ENCODE assay signal across 17 cellular contexts in genomic region chr5:119379929-119380328, GRCh38. TPM values are rescaled to one million over a fixed set of nuclear protein-coding genes. Genes with fewer than 3 reads are reported as not detected.
A peak's percentile ranks its signal among the peaks of the same experiment; 100 is the strongest.
DNase-seq lines count a peak whose midpoint lies in the region; ATAC-seq, FAIRE-seq and TF ChIP-seq lines count a peak whose summit lies in the region.
"Had no signal": no experiment of that assay in that cellular context is flagged by ENCODE, and none has a peak within 500 bp of the region (broad histone marks: within the 10 kb centered on the region; RNA-seq: fewer than 3 reads in every experiment).

No MANE protein-coding gene starts in this region.

- H3K4me1 Mint-ChIP-seq in activated T-cell treated with anti-CD3 and anti-CD28 coated beads, Interleukin-2, amount 50 U/mL, for 24 hours (ENCODE audit: low read depth): peaks cover 88% of the 10 kb centered on the region
- H3K4me1 Mint-ChIP-seq in stimulated activated naive B cell treated with anti-CD40 and anti-IgM and Interleukin-4, amounts not matched to agents 10 μg/mL and 1 μg/mL and 100 μg/mL, for 72 hours: peaks cover 32 to 76% of the 10 kb centered on the region in 2 donors

- CTCF ChIA-PET in K562 (lab: Yijun Ruan, JAX; ENCODE audit: low intra/inter-chr PET ratio): no interaction called here

- TF ChIP-seq RAD21 in K562 (CRISPR knock-in tag; conservative IDR thresholded peaks at IDR 0.05 in 1 of 2, IDR thresholded peaks at IDR 0.05 in 1 of 2): no peak

- no peaks in the 10 kb centered on the region for H4K20me1 ChIP-seq in K562 (replicated peaks; ENCODE audit: control insufficient read depth, insufficient read depth, low read length)

- intact Hi-C loops in K562 (cut with micrococcal nuclease): no loop called here

- TF ChIP-seq EP300 in K562 (IDR thresholded peaks at IDR 0.05; ENCODE audit: low read length): no peak

- POLR2A ChIA-PET in K562 (lab: Yijun Ruan, JAX): interaction anchor here (1.1 to 3.4 kb wide), 6 partner anchors 10 to 36 kb away, joined by 3 to 18 read pairs (median 6); partner anchors contain the start of gene TNFAIP8

- no peaks in the 10 kb centered on the region for H3K9me1 ChIP-seq in K562 (ENCODE audit: control insufficient read depth, insufficient read depth, low read length)

- no peaks in the 10 kb centered on the region for H3K9me3 ChIP-seq in K562 (replicated peaks; ENCODE audit: control insufficient read depth, insufficient read depth, low read depth, low read length)
- no peaks in the 10 kb centered on the region for H3K9me3 ChIP-seq in effector memory CD4-positive, alpha-beta T cell (ENCODE audit: control insufficient read depth, low read length)

- peaks cover 4 to 28% of the 10 kb centered on the region in 2 experiments; a peak in 4 of 5 replicates for H3K4me1 ChIP-seq in K562 (replicated peaks in 1 of 2; ENCODE audit: control insufficient read depth in 2 of 2, insufficient read depth in 2 of 2, low read length in 2 of 2)
- peaks cover 23% of the 10 kb centered on the region for H3K4me1 ChIP-seq in effector memory CD4-positive, alpha-beta T cell (ENCODE audit: control insufficient read depth, insufficient read depth, low read length, poor library complexity, severe bottlenecking)

- H3K27ac ChIP-seq in K562 (ENCODE audit: extremely low read depth, low read depth, low read length): peak overlapping the region; percentile 2; the same call in 1 of the 3 replicates
- no peak overlapping the region for H3K27ac ChIP-seq in effector memory CD4-positive, alpha-beta T cell (ENCODE audit: insufficient read depth, low read length, poor library complexity, severe bottlenecking)
- H3K27ac ChIP-seq: dorsolateral prefrontal cortex, SK-N-MC, WERI-Rb-1 had no signal

- DNase-seq in activated T-cell treated with anti-CD3 and anti-CD28 coated beads, Interleukin-2, amount 50 U/mL, for 24 hours: no peak
- no peak for DNase-seq in activated T-cell treated with anti-CD3 and anti-CD28 coated beads, Interleukin-2, amount 50 U/mL, for 48 hours
- DNase-seq in K562 (ENCODE audit: extremely low read depth in 1 of 4, low spot score in 3 of 4): peak in 2 of 4 experiments; percentile 55 to 61
- no peak for DNase-seq in stimulated activated naive B cell treated with anti-CD40 and anti-IgM and Interleukin-4, amounts not matched to agents 10 μg/mL and 1 μg/mL and 100 μg/mL, for 72 hours
- no peak for DNase-seq in effector memory CD4-positive, alpha-beta T cell
- no peak for DNase-seq in SHP77 treated with DMSO at 0.1 percent for 48 hours (lab: John Stamatoyannopoulos, UW)
- no peak for DNase-seq in effector CD4-positive, alpha-beta T cell
- DNase-seq: dorsolateral prefrontal cortex; foreskin melanocyte; Kasumi-1; NCI-H1694 treated with DMSO at 0.1 percent for 48 hours; nucleus accumbens; stimulated activated CD4-positive, alpha-beta T cell treated with anti-CD3 and anti-CD28 coated beads, Interleukin-4, amount 100 ng/mL, for 4 hours; WERI-Rb-1 had no signal

- ATAC-seq in HG03175 (IDR thresholded peaks at IDR 0.05; ENCODE audit: unreplicated experiment) (peak; percentile 36), K562 (peak; percentile 85)
- peak in 1 of 2 donors; percentile 49 for ATAC-seq in stimulated activated naive B cell treated with anti-CD40 and anti-IgM and Interleukin-4, amounts not matched to agents 10 μg/mL and 1 μg/mL and 100 μg/mL, for 72 hours (replicated peaks)

- H3K27me3 Mint-ChIP-seq in activated T-cell treated with anti-CD3 and anti-CD28 coated beads, Interleukin-2, amount 50 U/mL, for 24 hours: no peaks in the 10 kb centered on the region
- no peaks in the 10 kb centered on the region for H3K27me3 Mint-ChIP-seq in stimulated activated naive B cell treated with anti-CD40 and anti-IgM and Interleukin-4, amounts not matched to agents 10 μg/mL and 1 μg/mL and 100 μg/mL, for 72 hours

- H3K9me3 Mint-ChIP-seq in activated T-cell treated with anti-CD3 and anti-CD28 coated beads, Interleukin-2, amount 50 U/mL, for 24 hours: no peaks in the 10 kb centered on the region
- H3K9me3 Mint-ChIP-seq in stimulated activated naive B cell treated with anti-CD40 and anti-IgM and Interleukin-4, amounts not matched to agents 10 μg/mL and 1 μg/mL and 100 μg/mL, for 72 hours: no peaks in the 10 kb centered on the region

- no peaks in the 10 kb centered on the region for H3K27me3 ChIP-seq in K562 (ENCODE audit: control insufficient read depth in 2 of 2, insufficient read depth in 2 of 2, low read length in 2 of 2)
- no peaks in the 10 kb centered on the region for H3K27me3 ChIP-seq in effector memory CD4-positive, alpha-beta T cell (replicated peaks; ENCODE audit: control insufficient read depth, insufficient read depth, low read length, poor library complexity, severe bottlenecking)
- H3K27me3 ChIP-seq: dorsolateral prefrontal cortex had no signal

- no peak overlapping the region for H3K4me3 ChIP-seq in K562
- no peak overlapping the region for H3K4me3 ChIP-seq in effector memory CD4-positive, alpha-beta T cell (ENCODE audit: insufficient read depth, low read depth, low read length, poor library complexity, severe bottlenecking)
- H3K4me3 ChIP-seq: dorsolateral prefrontal cortex, SK-N-MC had no signal

- H3K4me2 ChIP-seq in K562 (ENCODE audit: insufficient read depth, low read length): peak overlapping the region; percentile 26

- in situ Hi-C loops in K562 (cut with MboI): no loop called here

- H3K36me3 Mint-ChIP-seq in activated T-cell treated with anti-CD3 and anti-CD28 coated beads, Interleukin-2, amount 50 U/mL, for 24 hours (ENCODE audit: low read depth): peaks cover 88% of the 10 kb centered on the region
- H3K36me3 Mint-ChIP-seq in stimulated activated naive B cell treated with anti-CD40 and anti-IgM and Interleukin-4, amounts not matched to agents 10 μg/mL and 1 μg/mL and 100 μg/mL, for 72 hours: peaks cover 12 to 48% of the 10 kb centered on the region in 2 donors

- TF ChIP-seq CTCF in K562 (IDR thresholded peaks at IDR 0.05 in 2 of 3, conservative IDR thresholded peaks at IDR 0.05 in 1 of 3; ENCODE audit: insufficient read depth in 2 of 3, low read depth in 1 of 3, low read length in 3 of 3): no peak

- H2AFZ ChIP-seq in K562 (ENCODE audit: low read depth, low read length): no peak overlapping the region; the same call in 1 of the 2 replicates

- peaks cover 22% of the 10 kb centered on the region; the same call in 2 of the 3 replicates for H3K79me2 ChIP-seq in K562 (ENCODE audit: control insufficient read depth, insufficient read depth, low read length)

- peak; percentile 26 for FAIRE-seq in K562 (lab: Jason Lieb, UNC)
- FAIRE-seq: H54 had no signal

- H3K27ac Mint-ChIP-seq in activated T-cell treated with anti-CD3 and anti-CD28 coated beads, Interleukin-2, amount 50 U/mL, for 24 hours: peak overlapping the region; percentile 93
- peak overlapping the region; percentile 63 for H3K27ac Mint-ChIP-seq in stimulated activated naive B cell treated with anti-CD40 and anti-IgM and Interleukin-4, amounts not matched to agents 10 μg/mL and 1 μg/mL and 100 μg/mL, for 72 hours

- no peak for TF ChIP-seq POLR2A in K562 (conservative IDR thresholded peaks at IDR 0.05)

- peak overlapping the region; percentile 5 to 17; a peak in 2 of 4 replicates for H3K9ac ChIP-seq in K562 (ENCODE audit: insufficient read depth in 1 of 2, low read depth in 2 of 2, low read length in 2 of 2)

- no peaks in the 10 kb centered on the region for H3K36me3 ChIP-seq in K562 (ENCODE audit: control insufficient read depth, insufficient read depth, low read length)
- H3K36me3 ChIP-seq in effector memory CD4-positive, alpha-beta T cell (ENCODE audit: control insufficient read depth, insufficient read depth, low read length): no peaks in the 10 kb centered on the region
- H3K36me3 ChIP-seq: WERI-Rb-1 had no signal

- no peak overlapping the region for H3K4me3 Mint-ChIP-seq in activated T-cell treated with anti-CD3 and anti-CD28 coated beads, Interleukin-2, amount 50 U/mL, for 24 hours
- no peak overlapping the region for H3K4me3 Mint-ChIP-seq in stimulated activated naive B cell treated with anti-CD40 and anti-IgM and Interleukin-4, amounts not matched to agents 10 μg/mL and 1 μg/mL and 100 μg/mL, for 72 hours

- no TSS peak for BruUV-seq in K562 (replicated peaks; lab: Mats Ljungman, UMichigan)

TF ChIP-seq in K562, 482 proteins besides CTCF, POLR2A, EP300 and RAD21 (continues in another document):
- peak; percentile 66 for TF ChIP-seq TAL1 (IDR thresholded peaks at IDR 0.05)
- TF ChIP-seq STAT5A (IDR thresholded peaks at IDR 0.05; ENCODE audit: borderline replicate concordance, low read length): 0 out of 2 replicates have a peak, but pooled peaks have one; percentile 20
- 0 out of 2 replicates have a peak, but pooled peaks have one; percentile 21 for TF ChIP-seq GTF2E2 (tag; IDR thresholded peaks at IDR 0.05)
- 0 out of 2 replicates have a peak, but pooled peaks have one; percentile 13 for TF ChIP-seq SMARCE1 (IDR thresholded peaks at IDR 0.05)
- no peak for TF ChIP-seq PHF21A (IDR thresholded peaks at IDR 0.05; ENCODE audit: borderline replicate concordance, low read depth)
- no peak for TF ChIP-seq POLR2B (IDR thresholded peaks at IDR 0.05; ENCODE audit: low read depth, partially characterized antibody)
- no peak for TF ChIP-seq CHD2 (IDR thresholded peaks at IDR 0.05; ENCODE audit: low read depth, low read length)

RNA-seq across cellular contexts. Expression of gene TNFAIP8, which starts 24.1 kb away (rescaled TPM):
- 10.6 and 20.5 TPM in 2 replicates for total RNA-seq in K562 (2011; cell fraction: chromatin; rRNA removed; ENCODE audit: low replicate concordance)
- total RNA-seq in K562 (2011; cell fraction: nucleolus; rRNA removed): 7.8 and 9.0 TPM in 2 replicates
- total RNA-seq in K562 (2011; cell fraction: nucleoplasm; rRNA removed): 12.6 and 24.7 TPM in 2 replicates
- total RNA-seq in K562 (2014; rRNA removed) (42.0 and 46.0 TPM in 2 replicates), K562 (2014; rRNA removed; fragmentation: Illumina TruSeq; extraction: Trizol) (38.5 and 47.4 TPM in 2 replicates), K562 (2015; rRNA removed; fragmentation: Illumina TruSeq; extraction: Trizol) (44.8 and 47.0 TPM in 2 replicates), K562 (2021) (33.6 and 36.7 TPM in 2 replicates)
- polyA plus RNA-seq in K562 (2011; rRNA removed) (44.6 and 52.2 TPM in 2 replicates), K562 (2014; fragmentation: Illumina TruSeq; extraction: Trizol) (49.3 and 57.3 TPM in 2 replicates), K562 (2014; fragmentation: Nextera tagmentation; extraction: Ambion mirVana) (10 to 100 TPM; 29.9 to 34.3 TPM), K562 (2014; rRNA removed) (35.8 and 47.6 TPM in 2 replicates)
- polyA plus RNA-seq in K562 (2011; cell fraction: cytosol; rRNA removed): 35.0 and 41.8 TPM in 2 replicates
- 20.2 and 24.7 TPM in 2 replicates for polyA plus RNA-seq in K562 (2011; cell fraction: nucleus; rRNA removed)
- 37.7 and 53.3 TPM in 2 replicates for polyA plus RNA-seq in K562 (2012)
- polyA minus RNA-seq in K562 (2011; rRNA and poly(A)+ RNA removed): 45.1 and 60.6 TPM in 2 replicates
- polyA minus RNA-seq in K562 (2011; cell fraction: cytosol; rRNA and poly(A)+ RNA removed): 38.1 and 47.6 TPM in 2 replicates
- polyA minus RNA-seq in K562 (2011; cell fraction: nucleus; rRNA and poly(A)+ RNA removed): 9.3 and 20.3 TPM in 2 replicates
